Comparison of ENCODE assay signal across 30 cellular contexts in genomic region chr21:31877558-31877957, GRCh38. TPM values are rescaled to one million over a fixed set of nuclear protein-coding genes. Genes with fewer than 3 reads are reported as not detected.
"Had no signal": no experiment of that assay in that cellular context is flagged by ENCODE, and none has a peak within 500 bp of the region (broad histone marks: within the 10 kb centered on the region; RNA-seq: fewer than 3 reads in every experiment).

No MANE protein-coding gene starts in this region.

- H3K9me3 Mint-ChIP-seq: central memory CD8-positive, alpha-beta T cell; dendritic cell treated with granulocyte-macrophage colony-stimulating factor and Interleukin-4, amounts not matched to agents 40 ng/mL and 50 ng/mL, for 4 days; immature natural killer cell; naive B cell; natural killer cell treated with Interleukin-12 subunit alpha and Interleukin-12 subunit beta and Interleukin-15 and Interleukin-18, amount 100 ng/mL, for 72 hours; stimulated activated naive B cell treated with anti-CD40 and anti-IgM and Interleukin-4, amounts not matched to agents 10 μg/mL and 1 μg/mL and 100 μg/mL, for 72 hours; stimulated activated naive CD8-positive, alpha-beta T cell treated with anti-CD3 and anti-CD28 coated beads, Interleukin-15, Interleukin-2, amounts not matched to agents 100 ng/mL and 50 ng/mL, for 24 hours had no signal

- ATAC-seq: heart right ventricle; left ventricle myocardium superior; mucosa of descending colon; natural killer cell treated with Interleukin-12 subunit alpha and Interleukin-12 subunit beta and Interleukin-15 and Interleukin-18, amount 100 ng/mL, for 72 hours; right cardiac atrium; stimulated activated naive B cell treated with anti-CD40 and anti-IgM and Interleukin-4, amounts not matched to agents 10 μg/mL and 1 μg/mL and 100 μg/mL, for 72 hours had no signal

- H3K36me3 Mint-ChIP-seq: immature natural killer cell; naive B cell; natural killer cell treated with Interleukin-12 subunit alpha and Interleukin-12 subunit beta and Interleukin-15 and Interleukin-18, amount 100 ng/mL, for 72 hours; stimulated activated naive B cell treated with anti-CD40 and anti-IgM and Interleukin-4, amounts not matched to agents 10 μg/mL and 1 μg/mL and 100 μg/mL, for 72 hours had no signal

- H3K4me3 Mint-ChIP-seq: central memory CD8-positive, alpha-beta T cell; dendritic cell treated with granulocyte-macrophage colony-stimulating factor and Interleukin-4, amounts not matched to agents 40 ng/mL and 50 ng/mL, for 4 days; immature natural killer cell; natural killer cell treated with Interleukin-12 subunit alpha and Interleukin-12 subunit beta and Interleukin-15 and Interleukin-18, amount 100 ng/mL, for 72 hours; stimulated activated naive B cell treated with anti-CD40 and anti-IgM and Interleukin-4, amounts not matched to agents 10 μg/mL and 1 μg/mL and 100 μg/mL, for 72 hours; stimulated activated naive CD8-positive, alpha-beta T cell treated with anti-CD3 and anti-CD28 coated beads, Interleukin-15, Interleukin-2, amounts not matched to agents 100 ng/mL and 50 ng/mL, for 24 hours had no signal

- H3K27ac Mint-ChIP-seq: dendritic cell treated with granulocyte-macrophage colony-stimulating factor and Interleukin-4, amounts not matched to agents 40 ng/mL and 50 ng/mL, for 4 days; immature natural killer cell; naive B cell; natural killer cell treated with Interleukin-12 subunit alpha and Interleukin-12 subunit beta and Interleukin-15 and Interleukin-18, amount 100 ng/mL, for 72 hours; stimulated activated naive B cell treated with anti-CD40 and anti-IgM and Interleukin-4, amounts not matched to agents 10 μg/mL and 1 μg/mL and 100 μg/mL, for 72 hours; stimulated activated naive CD8-positive, alpha-beta T cell treated with anti-CD3 and anti-CD28 coated beads, Interleukin-15, Interleukin-2, amounts not matched to agents 100 ng/mL and 50 ng/mL, for 24 hours had no signal

- H3K4me3 ChIP-seq: colonic mucosa, esophagus squamous epithelium, heart right ventricle, lower lobe of right lung, mucosa of descending colon, ovary, prostate gland, sigmoid colon, thoracic aorta, tibial nerve, upper lobe of left lung, vagina had no signal

- H3K27me3 ChIP-seq: ovary, vagina had no signal

- H3K4me1 ChIP-seq: colonic mucosa, prostate gland, vagina had no signal

- H3K27ac ChIP-seq: colonic mucosa, esophagus squamous epithelium, heart right ventricle, lower lobe of right lung, ovary, prostate gland, sigmoid colon, thoracic aorta, tibial nerve, upper lobe of left lung, vagina had no signal

- H3K9me3 ChIP-seq: colonic mucosa, esophagus squamous epithelium, heart right ventricle, lower lobe of right lung, mucosa of descending colon, ovary, prostate gland, sigmoid colon, thoracic aorta, tibial nerve, upper lobe of left lung, vagina had no signal

- DNase-seq: colonic mucosa; effector CD8-positive, alpha-beta T cell; erythroblast; esophagus squamous epithelium; foreskin melanocyte; glutamatergic neuron; heart right ventricle; hypothalamus; immature natural killer cell; kidney glomerular epithelial cell; left ventricle myocardium superior; lower lobe of right lung; mucosa of descending colon; naive B cell; occipital lobe; ovary; right cardiac atrium; sigmoid colon; stimulated activated CD4-positive, alpha-beta T cell treated with anti-CD3 and anti-CD28 coated beads, Interleukin-15, amount 100 ng/mL, for 24 hours; stimulated activated CD4-positive, alpha-beta T cell treated with anti-CD3 and anti-CD28 coated beads, Interleukin-2, amount 100 ng/mL, for 48 hours; stimulated activated naive B cell treated with anti-CD40 and anti-IgM and Interleukin-4, amounts not matched to agents 10 μg/mL and 1 μg/mL and 100 μg/mL, for 72 hours; upper lobe of left lung had no signal

- H3K4me1 Mint-ChIP-seq: central memory CD8-positive, alpha-beta T cell; immature natural killer cell had no signal

- H3K36me3 ChIP-seq: colonic mucosa, esophagus squamous epithelium, heart right ventricle, lower lobe of right lung, ovary, prostate gland, sigmoid colon, thoracic aorta, tibial nerve, upper lobe of left lung, vagina had no signal

RNA-seq across cellular contexts. Expression of gene HUNK, which starts 4.7 kb away (rescaled TPM):
- polyA plus RNA-seq: immature natural killer cell had no signal
